1 cellular context compared by ENCODE assay signal in the genomic region with DNA sequence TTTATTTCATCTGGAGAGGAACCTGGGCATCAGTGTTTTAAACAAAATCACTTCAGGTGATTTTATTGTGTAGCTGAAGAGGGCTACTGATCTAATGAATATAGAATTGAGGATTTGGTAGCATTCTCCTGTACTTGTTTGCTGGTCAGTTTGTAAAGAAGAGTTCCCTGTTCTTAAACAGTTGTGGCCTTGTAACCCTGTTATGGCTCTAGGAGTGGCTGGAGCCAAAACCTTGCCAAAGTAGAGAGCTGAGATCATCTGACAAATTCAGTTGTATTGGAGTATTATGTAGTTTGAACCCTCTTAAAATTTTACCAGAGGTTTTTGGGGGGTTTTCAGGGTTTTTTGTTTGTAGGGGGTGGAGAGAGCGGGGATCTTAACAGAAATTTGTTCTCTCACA.
TF ChIP-seq lines count a peak whose summit lies in the region.

No MANE protein-coding gene starts in this region.

TF ChIP-seq in GM12878, 131 proteins besides CTCF, POLR2A, EP300 and RAD21:
- TF ChIP-seq, protein P1, sequence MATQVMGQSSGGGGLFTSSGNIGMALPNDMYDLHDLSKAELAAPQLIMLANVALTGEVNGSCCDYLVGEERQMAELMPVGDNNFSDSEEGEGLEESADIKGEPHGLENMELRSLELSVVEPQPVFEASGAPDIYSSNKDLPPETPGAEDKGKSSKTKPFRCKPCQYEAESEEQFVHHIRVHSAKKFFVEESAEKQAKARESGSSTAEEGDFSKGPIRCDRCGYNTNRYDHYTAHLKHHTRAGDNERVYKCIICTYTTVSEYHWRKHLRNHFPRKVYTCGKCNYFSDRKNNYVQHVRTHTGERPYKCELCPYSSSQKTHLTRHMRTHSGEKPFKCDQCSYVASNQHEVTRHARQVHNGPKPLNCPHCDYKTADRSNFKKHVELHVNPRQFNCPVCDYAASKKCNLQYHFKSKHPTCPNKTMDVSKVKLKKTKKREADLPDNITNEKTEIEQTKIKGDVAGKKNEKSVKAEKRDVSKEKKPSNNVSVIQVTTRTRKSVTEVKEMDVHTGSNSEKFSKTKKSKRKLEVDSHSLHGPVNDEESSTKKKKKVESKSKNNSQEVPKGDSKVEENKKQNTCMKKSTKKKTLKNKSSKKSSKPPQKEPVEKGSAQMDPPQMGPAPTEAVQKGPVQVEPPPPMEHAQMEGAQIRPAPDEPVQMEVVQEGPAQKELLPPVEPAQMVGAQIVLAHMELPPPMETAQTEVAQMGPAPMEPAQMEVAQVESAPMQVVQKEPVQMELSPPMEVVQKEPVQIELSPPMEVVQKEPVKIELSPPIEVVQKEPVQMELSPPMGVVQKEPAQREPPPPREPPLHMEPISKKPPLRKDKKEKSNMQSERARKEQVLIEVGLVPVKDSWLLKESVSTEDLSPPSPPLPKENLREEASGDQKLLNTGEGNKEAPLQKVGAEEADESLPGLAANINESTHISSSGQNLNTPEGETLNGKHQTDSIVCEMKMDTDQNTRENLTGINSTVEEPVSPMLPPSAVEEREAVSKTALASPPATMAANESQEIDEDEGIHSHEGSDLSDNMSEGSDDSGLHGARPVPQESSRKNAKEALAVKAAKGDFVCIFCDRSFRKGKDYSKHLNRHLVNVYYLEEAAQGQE (IDR thresholded peaks at IDR 0.05; ENCODE audit: low read depth, low read length): no peak
- TF ChIP-seq TARDBP (IDR thresholded peaks at IDR 0.05; ENCODE audit: borderline replicate concordance) (no peak), RCOR1 (conservative IDR thresholded peaks at IDR 0.05; ENCODE audit: low read depth, low read length) (no peak), E2F4 (IDR thresholded peaks at IDR 0.05; ENCODE audit: low read depth, low read length) (no peak), NR2C2 (IDR thresholded peaks at IDR 0.05; ENCODE audit: borderline replicate concordance, control insufficient read depth, insufficient read length, low read depth) (no peak), TAF1 (IDR thresholded peaks at IDR 0.05; ENCODE audit: borderline replicate concordance, low read depth, low read length) (no peak)
